In the genomic region with DNA sequence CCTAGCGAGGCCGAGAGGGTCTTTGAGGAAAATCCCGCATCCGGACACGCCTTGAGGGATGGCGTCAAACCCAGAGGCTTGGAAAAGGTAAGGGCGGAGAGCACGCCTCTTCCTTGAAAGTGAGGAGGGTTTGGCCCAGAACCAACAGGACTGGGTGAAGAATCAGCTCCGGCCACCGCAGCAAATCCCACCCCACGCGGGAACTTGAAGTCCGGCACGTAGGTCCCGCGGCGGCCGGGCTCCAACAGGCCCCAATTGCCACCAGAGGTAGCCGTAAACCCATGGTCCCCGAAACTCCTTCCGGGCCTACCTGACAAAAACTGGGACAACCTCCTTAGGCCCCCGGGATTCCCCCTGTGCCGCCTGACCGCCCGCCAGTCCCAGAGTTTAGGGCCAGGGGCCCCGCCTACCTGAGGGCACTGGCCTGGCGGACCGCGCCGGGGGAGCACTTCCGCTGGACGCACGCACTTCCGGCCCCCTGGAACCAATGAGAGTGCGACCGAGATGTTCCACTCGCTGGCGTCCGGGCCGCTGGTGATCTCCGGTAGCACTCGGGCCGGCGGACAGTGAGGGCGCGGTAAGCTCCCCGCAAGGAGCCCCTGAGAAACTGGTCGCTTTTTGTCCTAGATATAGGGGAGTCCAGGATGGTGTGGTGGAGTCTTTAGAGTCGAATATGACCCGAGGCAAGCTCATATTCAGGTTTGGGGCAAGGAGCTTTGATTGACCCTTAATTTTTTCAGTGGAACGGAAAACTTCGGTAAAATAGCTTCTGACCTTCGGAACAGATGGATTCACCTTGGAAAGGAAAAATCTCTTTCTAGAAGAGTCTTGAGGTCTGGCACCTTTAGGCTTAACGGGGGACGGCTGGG, we compare ENCODE assay signal across 8 cellular contexts. TPM values are rescaled to one million over a fixed set of nuclear protein-coding genes. Genes with fewer than 3 reads are reported as not detected.
DNase-seq lines count a peak whose midpoint lies in the region; ATAC-seq and TF ChIP-seq lines count a peak whose summit lies in the region.

TSS of gene LZIC (minus strand) at position 453 of the 869 bp plus-strand sequence. CDS start 6,772 bp downstream, outside the sequence.
TSS of gene NMNAT1 (plus strand) at position 537 of the 869 bp plus-strand sequence. CDS start 28,599 bp downstream, outside the sequence.

- DNase-seq in DMS53 (lab: John Stamatoyannopoulos, UW) (peak; percentile 97), Panc1 (ENCODE audit: low read depth, low spot score) (peak; percentile 50), esophagus squamous epithelium (lab: John Stamatoyannopoulos, UW) (peak; percentile 63), myocyte (ENCODE audit: low read depth) (peak; percentile 94)
- peak; percentile 83 for DNase-seq in Jurkat, Clone E6-1 (ENCODE audit: low read depth, low spot score)
- peak; percentile 94 to 96 for DNase-seq in activated T-cell treated with anti-CD3 and anti-CD28 coated beads, Interleukin-2, amount 50 U/mL, for 48 hours
- DNase-seq in stimulated activated CD8-positive, alpha-beta memory T cell treated with anti-CD3 and anti-CD28 coated beads, Interleukin-7, amount 100 ng/mL, for 24 hours (ENCODE audit: low read depth) = peak; percentile 78

- ATAC-seq in GM21717 (IDR thresholded peaks at IDR 0.05; ENCODE audit: unreplicated experiment) = peak; percentile 86
- peak; percentile 100 for ATAC-seq in Panc1

- BruUV-seq in Panc1 (replicated peaks; lab: Mats Ljungman, UMichigan) = no TSS peak

- POLR2A ChIA-PET in Panc1 (lab: Charles Lee) = interaction anchor here (0.5 to 1.2 kb wide), 5 partner anchors 9 to 186 kb away, joined by 3 to 11 read pairs (median 5); no protein-coding TSS in a partner anchor

- TF ChIP-seq CTCF in Panc1 (IDR thresholded peaks at IDR 0.05) (no peak), esophagus squamous epithelium (IDR thresholded peaks at IDR 0.05) (peak in 2 of 6 experiments; percentile 12 to 49)

- in situ Hi-C loops in Panc1 (cut with HindIII; ENCODE audit: low pct_unique_long_range_greater_than_20kb, low sequenced_read_pairs) = no loop called here

- CTCF ChIA-PET in Panc1 (lab: Charles Lee) = interaction anchor here (0.5 to 0.6 kb wide), 2 partner anchors 22 to 175 kb away, joined by 3 to 6 read pairs; no protein-coding TSS in a partner anchor

- H3K27ac ChIP-seq in Panc1 (ENCODE audit: low read length) (peak within 1 kb of the TSS; percentile 99), esophagus squamous epithelium (peak within 1 kb of the TSS; percentile 90 to 97 (median 93))

- 0% methylated on average over 14 to 19 of the region's 55 CpGs for WGBS in esophagus squamous epithelium, 2 donors

- H3K4me1 ChIP-seq in Panc1 (ENCODE audit: control insufficient read depth, insufficient read depth, low read length) (no peaks in the 10 kb centered on the region), esophagus squamous epithelium (peaks cover 12 to 28% (median 16%) of the 10 kb centered on the region in 3 donors)

- TF ChIP-seq POLR2A in esophagus squamous epithelium (IDR thresholded peaks at IDR 0.05) = peak in 3 of 4 donors; percentile 70 to 87 (median 80)

- peak within 1 kb of the TSS; percentile 77 for H3K4me3 ChIP-seq in Jurkat, Clone E6-1 (ENCODE audit: low read length)
- H3K4me3 ChIP-seq in Panc1 (ENCODE audit: low read depth in 2 of 2, low read length in 2 of 2) = peak within 1 kb of the TSS; percentile 92 to 100
- H3K4me3 ChIP-seq in esophagus squamous epithelium = peak within 1 kb of the TSS; percentile 60 to 89 (median 86)

- H3K36me3 ChIP-seq in Panc1 (ENCODE audit: control insufficient read depth, insufficient read depth, low read length) (peaks cover 3% of the 10 kb centered on the region), esophagus squamous epithelium (peaks cover 0 to 32% (median 0%) of the 10 kb centered on the region in 3 donors)

- intact Hi-C loops in Panc1 (cut with micrococcal nuclease; ENCODE audit: unreplicated experiment) = loop anchor here (1.0 to 2.0 kb wide), 2 partner anchors 68 to 90 kb away; partner anchors contain the start of gene UBE4B
- intact Hi-C loops in esophagus squamous epithelium (cut with DNase I) = loop anchor here (5.0 kb wide), 1 partner anchor 66 kb away; no protein-coding TSS in a partner anchor

- no peaks in the 10 kb centered on the region for H3K9me3 ChIP-seq in Panc1 (ENCODE audit: control insufficient read depth, insufficient read depth, low read depth, low read length)
- H3K9me3 ChIP-seq in esophagus squamous epithelium = no peaks in the 10 kb centered on the region

- H3K27me3 ChIP-seq in Panc1 (ENCODE audit: control insufficient read depth, insufficient read depth, low read length) (no peaks in the 10 kb centered on the region), esophagus squamous epithelium (no peaks in the 10 kb centered on the region)

RNA-seq across cellular contexts. Expression of gene LZIC, which starts in this region (rescaled TPM):
- polyA plus RNA-seq in Jurkat, Clone E6-1 (2012; ENCODE audit: insufficient read depth, insufficient read length) = 35.7 TPM
- total RNA-seq in Panc1 (2021; ENCODE audit: unreplicated experiment) = 37.9 TPM
- polyA plus RNA-seq in Panc1 (2012; ENCODE audit: insufficient read length) = 16.9 TPM
- total RNA-seq in esophagus squamous epithelium = 10 to 100 TPM; 21.4 to 24.7 (median 23.0) TPM
- total RNA-seq in myocyte = 45.9 and 48.2 TPM in 2 replicates
- polyA plus RNA-seq in myocyte (2012) = 23.3 TPM

RNA-seq across cellular contexts. Expression of gene NMNAT1, which starts in this region (rescaled TPM):
- polyA plus RNA-seq in Jurkat, Clone E6-1 (2012; ENCODE audit: insufficient read depth, insufficient read length) = 11.8 TPM
- total RNA-seq in Panc1 (2021; ENCODE audit: unreplicated experiment) (7.6 TPM), esophagus squamous epithelium (1 to 10 TPM; 3.9 to 7.9 (median 6.0) TPM), myocyte (9.8 and 12.4 TPM in 2 replicates)
- 8.2 TPM for polyA plus RNA-seq in Panc1 (2012; ENCODE audit: insufficient read length)
- polyA plus RNA-seq in myocyte (2012) = 14.3 TPM

Comparison
In these comparisons a context has a peak if more than half of its experiments do, and no peak if none do; other contexts are left out.
1. Peak in every context shown above with its lines: DNase-seq, ATAC-seq, H3K4me3 ChIP-seq and H3K27ac ChIP-seq.